ENCODE assay signal across 17 cellular contexts in the genomic region with DNA sequence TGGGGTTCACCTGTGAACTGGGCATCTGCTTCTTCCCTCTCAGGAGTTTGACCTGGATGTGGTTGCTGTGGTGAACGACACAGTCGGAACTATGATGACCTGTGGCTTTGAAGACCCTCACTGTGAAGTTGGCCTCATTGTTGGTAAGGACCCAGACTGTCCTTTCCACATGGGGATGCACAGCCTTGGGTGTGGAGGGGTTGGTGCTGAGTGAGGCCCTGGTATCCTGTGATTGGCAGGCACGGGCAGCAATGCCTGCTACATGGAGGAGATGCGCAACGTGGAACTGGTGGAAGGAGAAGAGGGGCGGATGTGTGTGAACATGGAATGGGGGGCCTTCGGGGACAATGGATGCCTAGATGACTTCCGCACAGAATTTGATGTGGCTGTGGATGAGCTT. TPM values are rescaled to one million over a fixed set of nuclear protein-coding genes. Genes with fewer than 3 reads are reported as not detected.
A peak's percentile ranks its signal among the peaks of the same experiment; 100 is the strongest.
DNase-seq lines count a peak whose midpoint lies in the region; ATAC-seq and TF ChIP-seq lines count a peak whose summit lies in the region.
"Had no signal": no experiment of that assay in that cellular context is flagged by ENCODE, and none has a peak within 500 bp of the region (broad histone marks: within the 10 kb centered on the region; RNA-seq: fewer than 3 reads in every experiment).

No MANE protein-coding gene starts in this region.

- DNase-seq in MCF 10A (ENCODE audit: unreplicated experiment) (no peak), breast epithelium (ENCODE audit: low spot score in 2 of 2) (no peak), neuronal stem cell (ENCODE audit: low spot score) (no peak), right cardiac atrium (no peak)
- no peak for DNase-seq in activated naive CD8-positive, alpha-beta T cell treated with anti-CD3 and anti-CD28 coated beads, Interleukin-2, amount 50 U/mL, for 24 hours
- DNase-seq in naive thymus-derived CD4-positive, alpha-beta T cell = no peak
- DNase-seq: CD4-positive, alpha-beta T cell; MG63; NCI-H1048; NCI-H1436; NCI-H2029; NCI-H345; NCI-H524 treated with DMSO at 0.1 percent for 48 hours; Right ventricle myocardium superior had no signal

- peaks cover 67% of the 10 kb centered on the region for H3K36me3 Mint-ChIP-seq in MCF 10A (ENCODE audit: insufficient read depth, unreplicated experiment)
- H3K36me3 Mint-ChIP-seq in activated naive CD8-positive, alpha-beta T cell treated with anti-CD3 and anti-CD28 coated beads, Interleukin-2, amount 50 U/mL, for 24 hours (ENCODE audit: low read depth) = peaks cover 74% of the 10 kb centered on the region
- H3K36me3 Mint-ChIP-seq in naive thymus-derived CD4-positive, alpha-beta T cell = peaks cover 41 to 78% (median 58%) of the 10 kb centered on the region in 5 donors

- H3K18ac ChIP-seq in neuronal stem cell (ENCODE audit: low read length) = no peak overlapping the region

- H3K4ac ChIP-seq in neuronal stem cell (ENCODE audit: low read length) = no peak overlapping the region

- no peak overlapping the region for H3K14ac ChIP-seq in neuronal stem cell (ENCODE audit: low read length)

- no peaks in the 10 kb centered on the region for H3K27me3 Mint-ChIP-seq in MCF 10A (ENCODE audit: insufficient read depth, unreplicated experiment)
- no peaks in the 10 kb centered on the region for H3K27me3 Mint-ChIP-seq in activated naive CD8-positive, alpha-beta T cell treated with anti-CD3 and anti-CD28 coated beads, Interleukin-2, amount 50 U/mL, for 24 hours
- no peaks in the 10 kb centered on the region for H3K27me3 Mint-ChIP-seq in naive thymus-derived CD4-positive, alpha-beta T cell
- H3K27me3 Mint-ChIP-seq: CD4-positive, alpha-beta T cell; IgD-negative memory B cell had no signal

- no peak overlapping the region for H2AFZ ChIP-seq in neuronal stem cell (ENCODE audit: low read length)

- no peaks in the 10 kb centered on the region for H3K9me3 Mint-ChIP-seq in MCF 10A (ENCODE audit: unreplicated experiment)
- no peaks in the 10 kb centered on the region for H3K9me3 Mint-ChIP-seq in activated naive CD8-positive, alpha-beta T cell treated with anti-CD3 and anti-CD28 coated beads, Interleukin-2, amount 50 U/mL, for 24 hours
- no peaks in the 10 kb centered on the region for H3K9me3 Mint-ChIP-seq in naive thymus-derived CD4-positive, alpha-beta T cell
- H3K9me3 Mint-ChIP-seq: CD4-positive, alpha-beta T cell; IgD-negative memory B cell had no signal

- no peaks in the 10 kb centered on the region for H3K79me1 ChIP-seq in neuronal stem cell (ENCODE audit: low read depth, low read length)

- no peak for ATAC-seq in activated naive CD8-positive, alpha-beta T cell treated with anti-CD3 and anti-CD28 coated beads, Interleukin-2, amount 50 U/mL, for 24 hours
- ATAC-seq in HG02588 (IDR thresholded peaks at IDR 0.05; ENCODE audit: unreplicated experiment) = no peak
- no peak for ATAC-seq in right cardiac atrium
- ATAC-seq in naive thymus-derived CD4-positive, alpha-beta T cell = no peak

- H3K23ac ChIP-seq in neuronal stem cell (ENCODE audit: low read depth, low read length, poor library complexity) = peak overlapping the region; percentile 48

- H3K27ac ChIP-seq in breast epithelium (no peak overlapping the region), neuronal stem cell (replicated peaks; ENCODE audit: low read length) (no peak overlapping the region), right cardiac atrium (ENCODE audit: low read length) (no peak overlapping the region)
- H3K27ac ChIP-seq in naive thymus-derived CD4-positive, alpha-beta T cell (ENCODE audit: low read depth, low read length) = no peak overlapping the region

- no peak overlapping the region for H2BK5ac ChIP-seq in neuronal stem cell (ENCODE audit: low read length)

- no peak overlapping the region for H3K4me2 ChIP-seq in neuronal stem cell (ENCODE audit: insufficient read depth, low read length, poor library complexity, severe bottlenecking)

- H3K9me3 ChIP-seq in breast epithelium = no peaks in the 10 kb centered on the region
- no peaks in the 10 kb centered on the region for H3K9me3 ChIP-seq in neuronal stem cell (replicated peaks in 1 of 2; ENCODE audit: control insufficient read depth in 2 of 2, insufficient read depth in 1 of 2, low read depth in 1 of 2, low read length in 2 of 2)
- no peaks in the 10 kb centered on the region for H3K9me3 ChIP-seq in right cardiac atrium (ENCODE audit: control insufficient read depth, low read length)
- H3K9me3 ChIP-seq in naive thymus-derived CD4-positive, alpha-beta T cell (ENCODE audit: control insufficient read depth in 2 of 3, low read length in 3 of 3) = no peaks in the 10 kb centered on the region
- H3K9me3 ChIP-seq: Caco-2, MG63 had no signal

- H3K36me3 ChIP-seq in breast epithelium (no peaks in the 10 kb centered on the region), neuronal stem cell (replicated peaks in 1 of 2; ENCODE audit: control insufficient read depth in 2 of 2, insufficient read depth in 2 of 2, low read length in 2 of 2) (peaks cover 64 to 99% of the 10 kb centered on the region in 2 donors)
- peaks cover 0 to 96% (median 32%) of the 10 kb centered on the region in 3 experiments for H3K36me3 ChIP-seq in naive thymus-derived CD4-positive, alpha-beta T cell (ENCODE audit: control insufficient read depth in 2 of 3, insufficient read depth in 3 of 3, low read length in 3 of 3)

- H3K27ac Mint-ChIP-seq in MCF 10A (ENCODE audit: low read depth, unreplicated experiment) = peak overlapping the region; percentile 57
- peak overlapping the region; percentile 29 for H3K27ac Mint-ChIP-seq in activated naive CD8-positive, alpha-beta T cell treated with anti-CD3 and anti-CD28 coated beads, Interleukin-2, amount 50 U/mL, for 24 hours
- no peak overlapping the region for H3K27ac Mint-ChIP-seq in naive thymus-derived CD4-positive, alpha-beta T cell
- H3K27ac Mint-ChIP-seq: CD4-positive, alpha-beta T cell; IgD-negative memory B cell had no signal

- H3K4me3 Mint-ChIP-seq in MCF 10A (ENCODE audit: unreplicated experiment) = no peak overlapping the region
- no peak overlapping the region for H3K4me3 Mint-ChIP-seq in activated naive CD8-positive, alpha-beta T cell treated with anti-CD3 and anti-CD28 coated beads, Interleukin-2, amount 50 U/mL, for 24 hours
- no peak overlapping the region for H3K4me3 Mint-ChIP-seq in naive thymus-derived CD4-positive, alpha-beta T cell
- H3K4me3 Mint-ChIP-seq: CD4-positive, alpha-beta T cell; IgD-negative memory B cell had no signal

- TF ChIP-seq CTCF in MCF 10A (IDR thresholded peaks at IDR 0.05; ENCODE audit: unreplicated experiment) = no peak
- no peak for TF ChIP-seq CTCF in breast epithelium (IDR thresholded peaks at IDR 0.05)

- no peak for TF ChIP-seq POLR2A in breast epithelium (IDR thresholded peaks at IDR 0.05)

- H2BK120ac ChIP-seq in neuronal stem cell (ENCODE audit: low read depth, low read length) = no peak overlapping the region

- no CpG with 5 or more reads among the region's 8 CpGs for WGBS in neuronal stem cell (ENCODE audit: extremely low coverage in 2 of 2, insufficient read length in 2 of 2, insufficient replicate concordance in 1 of 2), 2 donors
- 96% methylated on average over 8 of the region's 8 CpGs for WGBS in right cardiac atrium

- peaks cover 6% of the 10 kb centered on the region for H3K4me1 Mint-ChIP-seq in MCF 10A (ENCODE audit: insufficient read depth, unreplicated experiment)
- no peaks in the 10 kb centered on the region for H3K4me1 Mint-ChIP-seq in activated naive CD8-positive, alpha-beta T cell treated with anti-CD3 and anti-CD28 coated beads, Interleukin-2, amount 50 U/mL, for 24 hours
- peaks cover 0 to 8% (median 0%) of the 10 kb centered on the region in 7 donors for H3K4me1 Mint-ChIP-seq in naive thymus-derived CD4-positive, alpha-beta T cell
- H3K4me1 Mint-ChIP-seq: IgD-negative memory B cell had no signal

- no peak overlapping the region for H4K8ac ChIP-seq in neuronal stem cell (ENCODE audit: low read depth, low read length)

- H3K4me3 ChIP-seq in breast epithelium (no peak overlapping the region), neuronal stem cell (ENCODE audit: low read length in 2 of 2) (no peak overlapping the region), right cardiac atrium (ENCODE audit: low read length) (no peak overlapping the region)
- H3K4me3 ChIP-seq in naive thymus-derived CD4-positive, alpha-beta T cell (ENCODE audit: low read length) = no peak overlapping the region
- H3K4me3 ChIP-seq: MG63 had no signal

- POLR2A ChIA-PET in MCF 10A (lab: Yijun Ruan, JAX) = interaction anchor here (1.8 kb wide), 1 partner anchor 51 kb away, joined by 8 read pairs; no protein-coding TSS in a partner anchor
- POLR2A ChIA-PET in naive thymus-derived CD4-positive, alpha-beta T cell (lab: Charles Lee) = no interaction called here

- peak overlapping the region; percentile 81 for H3K9ac ChIP-seq in neuronal stem cell (ENCODE audit: low read depth, low read length, poor library complexity)

- H3K4me1 ChIP-seq in breast epithelium = no peaks in the 10 kb centered on the region
- H3K4me1 ChIP-seq in neuronal stem cell (ENCODE audit: control insufficient read depth in 2 of 2, insufficient read depth in 1 of 2, low read depth in 1 of 2, low read length in 2 of 2) = no peaks in the 10 kb centered on the region
- H3K4me1 ChIP-seq in right cardiac atrium (ENCODE audit: control insufficient read depth, insufficient read depth, low read length) = no peaks in the 10 kb centered on the region
- no peaks in the 10 kb centered on the region for H3K4me1 ChIP-seq in naive thymus-derived CD4-positive, alpha-beta T cell (ENCODE audit: control insufficient read depth in 2 of 2, insufficient read depth in 2 of 2, low read length in 2 of 2)
- H3K4me1 ChIP-seq: Caco-2 had no signal

- CTCF ChIA-PET in MCF 10A (lab: Yijun Ruan, JAX) = interaction anchor here (0.6 to 2.0 kb wide), 4 partner anchors 9 to 212 kb away, joined by 3 to 15 read pairs (median 3); no protein-coding TSS in a partner anchor
- CTCF ChIA-PET in naive thymus-derived CD4-positive, alpha-beta T cell (lab: Charles Lee) = no interaction called here

- H4K91ac ChIP-seq in neuronal stem cell (ENCODE audit: low read depth, low read length, poor library complexity) = no peak overlapping the region

- BruUV-seq in MCF 10A (replicated peaks; lab: Mats Ljungman, UMichigan) = no TSS peak

- H2AK5ac ChIP-seq in neuronal stem cell (ENCODE audit: low read depth, low read length) = no peak overlapping the region

- H3K27me3 ChIP-seq in breast epithelium (no peaks in the 10 kb centered on the region), neuronal stem cell (ENCODE audit: control insufficient read depth in 3 of 3, insufficient read depth in 3 of 3, low read depth in 1 of 3, low read length in 3 of 3) (no peaks in the 10 kb centered on the region), right cardiac atrium (ENCODE audit: control insufficient read depth, insufficient read depth) (no peaks in the 10 kb centered on the region)
- H3K27me3 ChIP-seq in naive thymus-derived CD4-positive, alpha-beta T cell (ENCODE audit: control insufficient read depth in 2 of 2, insufficient read depth in 2 of 2, low read length in 2 of 2) = no peaks in the 10 kb centered on the region
- H3K27me3 ChIP-seq: MG63 had no signal

- intact Hi-C loops in MCF 10A (cut with micrococcal nuclease) (no loop called here), breast epithelium (cut with DNase I; ENCODE audit: low total_unique reads) (no loop called here), right cardiac atrium (cut with DNase I) (no loop called here)
- intact Hi-C loops in naive thymus-derived CD4-positive, alpha-beta T cell (cut with micrococcal nuclease) = no loop called here

- H2BK12ac ChIP-seq in neuronal stem cell (ENCODE audit: low read length) = no peak overlapping the region

- H2BK15ac ChIP-seq in neuronal stem cell (ENCODE audit: low read length) = no peak overlapping the region

RNA-seq across cellular contexts. Expression of a gene that starts 52.3 kb away (rescaled TPM):
- total RNA-seq in MCF 10A (2022) (40.4 and 47.8 TPM in 2 replicates), breast epithelium (10 to 100 TPM in 2 of 3 donors, 1 to 10 TPM in 1; 9.8 to 39.2 (median 19.9) TPM), right cardiac atrium (1 to 10 TPM; 2.0 to 6.0 (median 2.8) TPM)
- polyA plus RNA-seq in neuronal stem cell (2013, experiment 1 of 2) = 8.2 TPM
- 8.4 TPM for polyA plus RNA-seq in neuronal stem cell (2013, experiment 2 of 2)
- 2.9 TPM for polyA plus RNA-seq in right cardiac atrium
- 10 to 100 TPM; 11.1 to 74.6 (median 17.7) TPM for total RNA-seq in naive thymus-derived CD4-positive, alpha-beta T cell
- polyA plus RNA-seq in naive thymus-derived CD4-positive, alpha-beta T cell = 1 to 10 TPM; 3.6 to 6.3 TPM

Comparison
In these comparisons a context has a peak if more than half of its experiments do, and no peak if none do; other contexts are left out.
1. H3K27ac Mint-ChIP-seq: peak in MCF 10A (single experiment) and activated naive CD8-positive, alpha-beta T cell treated with anti-CD3 and anti-CD28 coated beads, Interleukin-2, amount 50 U/mL, for 24 hours (single experiment); none in naive thymus-derived CD4-positive, alpha-beta T cell (0 of 9).